ENCODE assay signal across 22 cellular contexts in genomic region chr9:84711398-84711777, GRCh38. TPM values are rescaled to one million over a fixed set of nuclear protein-coding genes. Genes with fewer than 3 reads are reported as not detected.
DNase-seq lines count a peak whose midpoint lies in the region; ATAC-seq and TF ChIP-seq lines count a peak whose summit lies in the region.
"Had no signal": no experiment of that assay in that cellular context is flagged by ENCODE, and none has a peak within 500 bp of the region (broad histone marks: within the 10 kb centered on the region; RNA-seq: fewer than 3 reads in every experiment).

No MANE protein-coding gene starts in this region.

- WGBS in tibial nerve, 2 donors, result 61 to 70% methylated on average over 7 of the region's 7 CpGs

- in situ Hi-C loops in brain microvascular endothelial cell (cut with HindIII; ENCODE audit: low pct_ligation_motif_present, low sequenced_read_pairs), result no loop called here

- TF ChIP-seq CTCF in epithelial cell of esophagus (IDR thresholded peaks at IDR 0.05; ENCODE audit: insufficient read depth, low read depth, low read length, missing control alignments), result no peak
- TF ChIP-seq CTCF in tibial nerve (IDR thresholded peaks at IDR 0.05), result no peak
- no peak for TF ChIP-seq CTCF in brain microvascular endothelial cell (IDR thresholded peaks at IDR 0.05; ENCODE audit: low read depth, low read length, missing control alignments)

- H3K27ac Mint-ChIP-seq in T-helper 17 cell, result peak overlapping the region; percentile 14
- H3K27ac Mint-ChIP-seq: T-helper 1 cell treated with Interleukin-12 subunit alpha and Interleukin-12 subunit beta and Interleukin-4 antibody, amounts not matched to agents 30 μg/mL and 1 μg/mL, for 36 hours had no signal

- H3K27ac ChIP-seq in tibial nerve, result peak overlapping the region in 3 of 4 donors; percentile 5 to 64 (median 61)
- no peak overlapping the region for H3K27ac ChIP-seq in brain microvascular endothelial cell
- H3K27ac ChIP-seq: GM23248, PC-9, psoas muscle, uterus had no signal

- no peak overlapping the region for H3K4me3 Mint-ChIP-seq in T-helper 17 cell
- H3K4me3 Mint-ChIP-seq: T-helper 1 cell treated with Interleukin-12 subunit alpha and Interleukin-12 subunit beta and Interleukin-4 antibody, amounts not matched to agents 30 μg/mL and 1 μg/mL, for 36 hours had no signal

- H3K27me3 Mint-ChIP-seq in T-helper 17 cell, result no peaks in the 10 kb centered on the region

- peaks cover 29% of the 10 kb centered on the region for H3K4me1 Mint-ChIP-seq in T-helper 17 cell

- H3K36me3 Mint-ChIP-seq in T-helper 17 cell (ENCODE audit: low read depth), result no peaks in the 10 kb centered on the region

- TF ChIP-seq POLR2A in tibial nerve (IDR thresholded peaks at IDR 0.05), result no peak

- H3K36me3 ChIP-seq in tibial nerve (no peaks in the 10 kb centered on the region), brain microvascular endothelial cell (replicated peaks) (no peaks in the 10 kb centered on the region)
- H3K36me3 ChIP-seq: adrenal gland, uterus had no signal

- H3K27me3 ChIP-seq in tibial nerve, result no peaks in the 10 kb centered on the region
- H3K27me3 ChIP-seq in brain microvascular endothelial cell (replicated peaks), result no peaks in the 10 kb centered on the region
- H3K27me3 ChIP-seq: adrenal gland, uterus had no signal

- H3K4me3 ChIP-seq in epithelial cell of esophagus (ENCODE audit: low read length) (no peak overlapping the region), tibial nerve (no peak overlapping the region), brain microvascular endothelial cell (ENCODE audit: low read depth, low read length) (no peak overlapping the region)
- H3K4me3 ChIP-seq: adrenal gland, GM23248, PC-9, psoas muscle, uterus had no signal

- DNase-seq in H4 (ENCODE audit: low spot score), result peak; percentile 17
- no peak for DNase-seq in T-helper 17 cell
- DNase-seq in epithelial cell of esophagus (ENCODE audit: low read depth), result peak; percentile 50
- no peak for DNase-seq in tibial nerve (ENCODE audit: low spot score in 2 of 2)
- DNase-seq in brain microvascular endothelial cell, result no peak
- DNase-seq in middle frontal gyrus (ENCODE audit: extremely low spot score, low spot score), result no peak
- DNase-seq: activated CD8-positive, alpha-beta memory T cell treated with anti-CD3 and anti-CD28 coated beads for 24 hours; activated naive CD4-positive, alpha-beta T cell; activated T-cell treated with anti-CD3 and anti-CD28 coated beads, Interleukin-2, amount 50 U/mL, for 48 hours; central memory CD4-positive, alpha-beta T cell; dermis blood vessel endothelial cell; islet precursor cell; NCI-H1436; NCI-H2107; NCI-H446 treated with DMSO at 0.1 percent for 48 hours; uterus had no signal

- TF ChIP-seq EP300 in tibial nerve (IDR thresholded peaks at IDR 0.05), result no peak

- H3K4me1 ChIP-seq in tibial nerve, result peaks cover 0 to 24% (median 5%) of the 10 kb centered on the region in 4 donors
- H3K4me1 ChIP-seq: psoas muscle, uterus had no signal

- ATAC-seq in T-helper 17 cell, result no peak
- ATAC-seq in GM21737 (IDR thresholded peaks at IDR 0.05; ENCODE audit: unreplicated experiment), result no peak

- H3K9me3 ChIP-seq in T-helper 17 cell (ENCODE audit: control insufficient read depth, low read length, poor library complexity, severe bottlenecking) (no peaks in the 10 kb centered on the region), tibial nerve (no peaks in the 10 kb centered on the region)
- H3K9me3 ChIP-seq: adrenal gland, psoas muscle, uterus had no signal

RNA-seq across cellular contexts. Expression of gene NTRK2, which starts 41.9 kb away (rescaled TPM):
- total RNA-seq in H4 (2014; rRNA removed; shearing (Covaris generic)), result 0.10 and 0.39 TPM in 2 replicates
- 1 to 10 TPM; 1.1 to 1.6 TPM for total RNA-seq in T-helper 17 cell
- 10 to 100 TPM; 46.7 to 83.4 (median 69.5) TPM for total RNA-seq in tibial nerve
- total RNA-seq: GM23248, PC-9 had no signal

Comparison
In these comparisons a context has a peak if more than half of its experiments do, and no peak if none do; other contexts are left out.
1. DNase-seq: peak in H4 (single experiment) and epithelial cell of esophagus (single experiment); none in T-helper 17 cell (0 of 3), tibial nerve (0 of 2), brain microvascular endothelial cell (single experiment) and middle frontal gyrus (single experiment).
2. RNA of gene NTRK2, which starts 41.9 kb away (total RNA-seq): 46.7 to 83.4 TPM in tibial nerve; 1.1 to 1.6 TPM in T-helper 17 cell and 0.10 to 0.39 TPM in H4; every median in the first group is over 10 times any median in the second.